In genomic region chr21:23789864-23790263, GRCh38 we compare ENCODE assay signal across 6 cellular contexts.
"Had no signal": no experiment of that assay in that cellular context is flagged by ENCODE, and none has a peak within 500 bp of the region (broad histone marks: within the 10 kb centered on the region; RNA-seq: fewer than 3 reads in every experiment).

No MANE protein-coding gene starts in this region.

- FAIRE-seq: HepG2, HTR-8/SVneo had no signal

- ATAC-seq: HepG2 had no signal

- H3K4me2 ChIP-seq: KMS-11 had no signal

- DNase-seq: IMR-90, KBM-7 had no signal

- H3K27ac ChIP-seq: HL-60, KMS-11 had no signal

- H3K9ac ChIP-seq: KMS-11 had no signal
